ENCODE assay signal across 14 cellular contexts in genomic region chr10:77855404-77856155, GRCh38.
"Had no signal": no experiment of that assay in that cellular context is flagged by ENCODE, and none has a peak within 500 bp of the region (broad histone marks: within the 10 kb centered on the region; RNA-seq: fewer than 3 reads in every experiment).

No MANE protein-coding gene starts in this region.

- ATAC-seq: stimulated activated naive CD8-positive, alpha-beta T cell treated with anti-CD3 and anti-CD28 coated beads, Interleukin-15, amount 100 ng/mL, for 72 hours had no signal

- H3K4me3 Mint-ChIP-seq: activated CD4-positive, alpha-beta T cell treated with anti-CD3 and anti-CD28 coated beads, Interleukin-2, amount 10 ng/mL, durations not matched to agents 7 days and 5 days; central memory CD8-positive, alpha-beta T cell; immature natural killer cell; memory B cell; nephron; stimulated activated naive CD8-positive, alpha-beta T cell treated with anti-CD3 and anti-CD28 coated beads, Interleukin-15, amount 100 ng/mL, for 72 hours had no signal

- H3K4me1 Mint-ChIP-seq: activated CD4-positive, alpha-beta T cell treated with anti-CD3 and anti-CD28 coated beads, Interleukin-2, amount 10 ng/mL, durations not matched to agents 7 days and 5 days; central memory CD8-positive, alpha-beta T cell; memory B cell; nephron; stimulated activated naive CD8-positive, alpha-beta T cell treated with anti-CD3 and anti-CD28 coated beads, Interleukin-15, amount 100 ng/mL, for 72 hours had no signal

- H3K36me3 Mint-ChIP-seq: memory B cell had no signal

- DNase-seq: activated CD4-positive, alpha-beta T cell treated with anti-CD3 and anti-CD28 coated beads, Interleukin-2, amount 10 ng/mL, durations not matched to agents 7 days and 5 days; activated CD4-positive, CD25-positive, alpha-beta regulatory T cell; activated naive CD4-positive, alpha-beta T cell treated with anti-CD3 and anti-CD28 coated beads, Interleukin-2, amount 50 U/mL, for 16 hours; effector memory CD4-positive, alpha-beta T cell; hypothalamus; immature natural killer cell; occipital lobe; stimulated activated CD4-positive, alpha-beta T cell treated with anti-CD3 and anti-CD28 coated beads, Interleukin-15, amount 100 ng/mL, for 24 hours; stimulated activated CD4-positive, alpha-beta T cell treated with anti-CD3 and anti-CD28 coated beads, Interleukin-4, amount 100 ng/mL, for 24 hours; stimulated activated naive CD8-positive, alpha-beta T cell treated with anti-CD3 and anti-CD28 coated beads, Interleukin-15, amount 100 ng/mL, for 72 hours had no signal

- H3K27ac Mint-ChIP-seq: activated CD4-positive, alpha-beta T cell treated with anti-CD3 and anti-CD28 coated beads, Interleukin-2, amount 10 ng/mL, durations not matched to agents 7 days and 5 days; activated T-helper 2 cell treated with anti-CD3 and anti-CD28 coated beads, Interferon-gamma antibody, Interleukin-2, Interleukin-4, amounts not matched to agents 10 μg/mL and 5 μg/mL and 100 μg/mL, durations not matched to agents 14 hours and 24 hours and 36 hours; memory B cell; nephron; stimulated activated naive CD8-positive, alpha-beta T cell treated with anti-CD3 and anti-CD28 coated beads, Interleukin-15, amount 100 ng/mL, for 72 hours had no signal

- H3K9me3 Mint-ChIP-seq: activated CD4-positive, alpha-beta T cell treated with anti-CD3 and anti-CD28 coated beads, Interleukin-2, amount 10 ng/mL, durations not matched to agents 7 days and 5 days; activated T-helper 2 cell treated with anti-CD3 and anti-CD28 coated beads, Interferon-gamma antibody, Interleukin-2, Interleukin-4, amounts not matched to agents 10 μg/mL and 5 μg/mL and 100 μg/mL, durations not matched to agents 14 hours and 24 hours and 36 hours; central memory CD8-positive, alpha-beta T cell; immature natural killer cell; memory B cell; nephron; stimulated activated naive CD8-positive, alpha-beta T cell treated with anti-CD3 and anti-CD28 coated beads, Interleukin-15, amount 100 ng/mL, for 72 hours had no signal

- H3K27me3 Mint-ChIP-seq: activated CD4-positive, alpha-beta T cell treated with anti-CD3 and anti-CD28 coated beads, Interleukin-2, amount 10 ng/mL, durations not matched to agents 7 days and 5 days; central memory CD8-positive, alpha-beta T cell; memory B cell; stimulated activated naive CD8-positive, alpha-beta T cell treated with anti-CD3 and anti-CD28 coated beads, Interleukin-15, amount 100 ng/mL, for 72 hours had no signal
